Comparison of ENCODE assay signal across 12 cellular contexts in genomic region chr20:62876441-62876825, GRCh38. TPM values are rescaled to one million over a fixed set of nuclear protein-coding genes. Genes with fewer than 3 reads are reported as not detected.
DNase-seq lines count a peak whose midpoint lies in the region; ATAC-seq and TF ChIP-seq lines count a peak whose summit lies in the region.
"Had no signal": no experiment of that assay in that cellular context is flagged by ENCODE, and none has a peak within 500 bp of the region (broad histone marks: within the 10 kb centered on the region; RNA-seq: fewer than 3 reads in every experiment).

No MANE protein-coding gene starts in this region.

- H3K36me3 Mint-ChIP-seq in CD4-positive, alpha-beta T cell (ENCODE audit: low read depth): peaks cover 10% of the 10 kb centered on the region
- H3K36me3 Mint-ChIP-seq in activated T-helper 17 cell treated with anti-CD3 and anti-CD28 coated beads, Interleukin-2, amount 50 U/mL, for 72 hours (ENCODE audit: low read depth): peaks cover 9% of the 10 kb centered on the region

- TF ChIP-seq POLR2A in spleen (IDR thresholded peaks at IDR 0.05): no peak

- H3K4me3 Mint-ChIP-seq in CD4-positive, alpha-beta T cell: no peak overlapping the region
- no peak overlapping the region for H3K4me3 Mint-ChIP-seq in activated T-helper 17 cell treated with anti-CD3 and anti-CD28 coated beads, Interleukin-2, amount 50 U/mL, for 72 hours
- H3K4me3 Mint-ChIP-seq: T-helper 2 cell treated with Interferon-gamma antibody and Interleukin-4, amounts not matched to agents 5 μg/mL and 100 μg/mL, for 36 hours had no signal

- H4K20me1 ChIP-seq in hepatocyte (ENCODE audit: insufficient read depth, poor library complexity, severe bottlenecking): no peaks in the 10 kb centered on the region

- H2AFZ ChIP-seq in hepatocyte: no peak overlapping the region

- H3K4me1 Mint-ChIP-seq in CD4-positive, alpha-beta T cell (ENCODE audit: low read depth): peaks cover 28% of the 10 kb centered on the region
- H3K4me1 Mint-ChIP-seq in activated T-helper 17 cell treated with anti-CD3 and anti-CD28 coated beads, Interleukin-2, amount 50 U/mL, for 72 hours: peaks cover 18% of the 10 kb centered on the region

- H3K4me1 ChIP-seq in right atrium auricular region (peaks cover 0 to 23% of the 10 kb centered on the region in 2 donors), spleen (peaks cover 0 to 43% (median 19%) of the 10 kb centered on the region in 6 donors), hepatocyte (ENCODE audit: insufficient read depth) (no peaks in the 10 kb centered on the region)

- ATAC-seq in CD4-positive, alpha-beta T cell (ENCODE audit: poor library complexity): no peak
- ATAC-seq in activated T-helper 17 cell treated with anti-CD3 and anti-CD28 coated beads, Interleukin-2, amount 50 U/mL, for 72 hours (replicated peaks): no peak
- no peak for ATAC-seq in HG03025 (IDR thresholded peaks at IDR 0.05; ENCODE audit: low FRiP score, unreplicated experiment)
- no peak for ATAC-seq in HG02981 (IDR thresholded peaks at IDR 0.05; ENCODE audit: unreplicated experiment)

- TF ChIP-seq CTCF in CD4-positive, alpha-beta T cell (IDR thresholded peaks at IDR 0.05): no peak
- TF ChIP-seq CTCF in right atrium auricular region (IDR thresholded peaks at IDR 0.05) (no peak), spleen (IDR thresholded peaks at IDR 0.05 in 8 of 11, conservative IDR thresholded peaks at IDR 0.05 in 3 of 11) (no peak), GM13977 (IDR thresholded peaks at IDR 0.05; ENCODE audit: extremely low read depth, insufficient read depth, missing control alignments) (no peak), hepatocyte (IDR thresholded peaks at IDR 0.05; ENCODE audit: poor library complexity) (no peak)

- H3K4me3 ChIP-seq in right atrium auricular region (peak overlapping the region in 1 of 2 donors; percentile 9), spleen (no peak overlapping the region), hepatocyte (no peak overlapping the region)

- H3K36me3 ChIP-seq in right atrium auricular region: peaks cover 18% of the 10 kb centered on the region
- H3K36me3 ChIP-seq in spleen: peaks cover 0 to 30% (median 19%) of the 10 kb centered on the region in 6 donors
- no peaks in the 10 kb centered on the region for H3K36me3 ChIP-seq in hepatocyte (replicated peaks; ENCODE audit: insufficient read depth, low read depth)

- H3K79me2 ChIP-seq in hepatocyte: no peaks in the 10 kb centered on the region

- in situ Hi-C loops in GM13977 (cut with MboI; ENCODE audit: low pct_unique_long_range_greater_than_20kb, low sequenced_read_pairs, unreplicated experiment): no loop called here

- intact Hi-C loops in CD4-positive, alpha-beta T cell (cut with DNase I, micrococcal nuclease): no loop called here
- intact Hi-C loops in spleen (cut with DNase I; ENCODE audit: low total_unique reads): no loop called here

- H3K27me3 ChIP-seq in CD4-positive, alpha-beta T cell (ENCODE audit: control insufficient read depth, insufficient read depth, low read length): no peaks in the 10 kb centered on the region
- no peaks in the 10 kb centered on the region for H3K27me3 ChIP-seq in right atrium auricular region
- no peaks in the 10 kb centered on the region for H3K27me3 ChIP-seq in spleen (replicated peaks in 1 of 7)
- no peaks in the 10 kb centered on the region for H3K27me3 ChIP-seq in hepatocyte

- H3K9me2 ChIP-seq in hepatocyte (replicated peaks; ENCODE audit: insufficient read depth): no peaks in the 10 kb centered on the region

- no peak overlapping the region for H3K4me2 ChIP-seq in hepatocyte

- H3K9me3 ChIP-seq in CD4-positive, alpha-beta T cell (ENCODE audit: control insufficient read depth, low read length): no peaks in the 10 kb centered on the region
- no peaks in the 10 kb centered on the region for H3K9me3 ChIP-seq in right atrium auricular region
- no peaks in the 10 kb centered on the region for H3K9me3 ChIP-seq in spleen
- H3K9me3 ChIP-seq in hepatocyte (ENCODE audit: low read depth): no peaks in the 10 kb centered on the region

- CTCF ChIA-PET in CD4-positive, alpha-beta T cell (lab: Charles Lee): interaction anchor here (0.9 kb wide), 1 partner anchor 12 kb away, joined by 3 read pairs; no protein-coding TSS in a partner anchor

- H3K27ac ChIP-seq in CD4-positive, alpha-beta T cell (ENCODE audit: low read depth, low read length): peak overlapping the region; percentile 25
- H3K27ac ChIP-seq in right atrium auricular region (peak overlapping the region; percentile 68 to 75), spleen (peak overlapping the region in 5 of 8 donors; percentile 68 to 84 (median 77)), hepatocyte (no peak overlapping the region)

- H3K9me3 Mint-ChIP-seq in CD4-positive, alpha-beta T cell: no peaks in the 10 kb centered on the region
- no peaks in the 10 kb centered on the region for H3K9me3 Mint-ChIP-seq in activated T-helper 17 cell treated with anti-CD3 and anti-CD28 coated beads, Interleukin-2, amount 50 U/mL, for 72 hours
- H3K9me3 Mint-ChIP-seq: T-helper 2 cell treated with Interferon-gamma antibody and Interleukin-4, amounts not matched to agents 5 μg/mL and 100 μg/mL, for 36 hours had no signal

- DNase-seq in CD4-positive, alpha-beta T cell: no peak
- DNase-seq in right atrium auricular region (ENCODE audit: low spot score): no peak
- no peak for DNase-seq in spleen
- no peak for DNase-seq in GM13977 (ENCODE audit: low spot score)
- no peak for DNase-seq in hepatocyte (ENCODE audit: low spot score)
- DNase-seq: activated CD8-positive, alpha-beta memory T cell treated with anti-CD3 and anti-CD28 coated beads for 24 hours; CD4-positive, CD25-positive, alpha-beta regulatory T cell; effector CD8-positive, alpha-beta T cell had no signal

- WGBS in spleen, 5 donors: 77 to 86% (median 81%) methylated on average over 12 to 13 of the region's 13 CpGs
- 97% methylated on average over 12 of the region's 13 CpGs for WGBS in hepatocyte (ENCODE audit: low lambda C conversion rate, missing lambda C conversion rate)

- POLR2A ChIA-PET in CD4-positive, alpha-beta T cell (lab: Charles Lee): interaction anchor here (1.2 to 3.0 kb wide), 3 partner anchors 15 to 43 kb away, joined by 3 to 16 read pairs (median 3); no protein-coding TSS in a partner anchor

- H3K27ac Mint-ChIP-seq in CD4-positive, alpha-beta T cell: peak overlapping the region; percentile 44
- H3K27ac Mint-ChIP-seq in activated T-helper 17 cell treated with anti-CD3 and anti-CD28 coated beads, Interleukin-2, amount 50 U/mL, for 72 hours: peak overlapping the region; percentile 59
- H3K27ac Mint-ChIP-seq: T-helper 2 cell treated with Interferon-gamma antibody and Interleukin-4, amounts not matched to agents 5 μg/mL and 100 μg/mL, for 36 hours had no signal

- H3K27me3 Mint-ChIP-seq in CD4-positive, alpha-beta T cell: no peaks in the 10 kb centered on the region
- H3K27me3 Mint-ChIP-seq in activated T-helper 17 cell treated with anti-CD3 and anti-CD28 coated beads, Interleukin-2, amount 50 U/mL, for 72 hours: peaks cover 3% of the 10 kb centered on the region

RNA-seq across cellular contexts. Expression of gene TCFL5, which starts 14.8 kb away (rescaled TPM):
- 1 to 10 TPM; 5.9 to 6.3 TPM for total RNA-seq in CD4-positive, alpha-beta T cell
- 1 to 10 TPM; 3.4 to 3.7 TPM for total RNA-seq in activated T-helper 17 cell treated with anti-CD3 and anti-CD28 coated beads, Interleukin-2, amount 50 U/mL, for 72 hours
- 1 to 10 TPM; 4.8 to 6.4 TPM for total RNA-seq in right atrium auricular region
- total RNA-seq in spleen: 1 to 10 TPM; 4.1 to 8.8 (median 6.8) TPM
- 1 to 10 TPM; 4.5 to 6.3 (median 5.3) TPM for polyA plus RNA-seq in spleen
- 9.1 and 9.5 TPM in 2 replicates for total RNA-seq in hepatocyte
- 8.5 and 10.5 TPM in 2 replicates for polyA plus RNA-seq in hepatocyte

RNA-seq across cellular contexts. Expression of gene DIDO1, which starts 49.9 kb away (rescaled TPM):
- 10 to 100 TPM; 51.9 to 54.3 TPM for total RNA-seq in CD4-positive, alpha-beta T cell
- 10 to 100 TPM; 51.4 to 51.5 TPM for total RNA-seq in activated T-helper 17 cell treated with anti-CD3 and anti-CD28 coated beads, Interleukin-2, amount 50 U/mL, for 72 hours
- 10 to 100 TPM; 34.7 to 37.5 TPM for total RNA-seq in right atrium auricular region
- total RNA-seq in spleen: 10 to 100 TPM; 61.2 to 79.6 (median 76.0) TPM
- 10 to 100 TPM; 17.4 to 23.2 (median 17.8) TPM for polyA plus RNA-seq in spleen
- 31.5 and 31.6 TPM in 2 replicates for total RNA-seq in hepatocyte
- 23.7 and 26.5 TPM in 2 replicates for polyA plus RNA-seq in hepatocyte

RNA-seq across cellular contexts. Expression of gene COL9A3, which starts 59.6 kb away (rescaled TPM):
- total RNA-seq in CD4-positive, alpha-beta T cell: not detected
- not detected for total RNA-seq in activated T-helper 17 cell treated with anti-CD3 and anti-CD28 coated beads, Interleukin-2, amount 50 U/mL, for 72 hours
- total RNA-seq in right atrium auricular region (1 to 10 TPM; 4.2 to 5.7 TPM), spleen (10 to 100 TPM in 3 of 7 donors, 1 to 10 TPM in 4; 1.2 to 16.7 (median 6.8) TPM), hepatocyte (22.6 and 23.9 TPM in 2 replicates)
- polyA plus RNA-seq in spleen (10 to 100 TPM; 10.9 to 14.7 (median 13.1) TPM), hepatocyte (68.1 and 77.0 TPM in 2 replicates)
- total RNA-seq: CD4-positive, CD25-positive, alpha-beta regulatory T cell had no signal
- polyA plus RNA-seq: CD4-positive, CD25-positive, alpha-beta regulatory T cell had no signal
